11 cellular contexts compared by ENCODE assay signal in genomic region chr2:8636691-8637636, GRCh38. TPM values are rescaled to one million over a fixed set of nuclear protein-coding genes. Genes with fewer than 3 reads are reported as not detected.
DNase-seq lines count a peak whose midpoint lies in the region; ATAC-seq, FAIRE-seq and TF ChIP-seq lines count a peak whose summit lies in the region.
"Had no signal": no experiment of that assay in that cellular context is flagged by ENCODE, and none has a peak within 500 bp of the region (broad histone marks: within the 10 kb centered on the region; RNA-seq: fewer than 3 reads in every experiment).

No MANE protein-coding gene starts in this region.

- peaks cover 3% of the 10 kb centered on the region for H3K9me1 ChIP-seq in K562 (ENCODE audit: control insufficient read depth, insufficient read depth, low read length)

- H3K9ac ChIP-seq in HUES48 (ENCODE audit: low read depth, low read length) (no peak overlapping the region), K562 (ENCODE audit: insufficient read depth in 1 of 2, low read depth in 2 of 2, low read length in 2 of 2) (peak overlapping the region in 1 of 2 experiments; percentile 26; a peak in 2 of 4 replicates), smooth muscle cell (ENCODE audit: low read depth) (no peak overlapping the region)

- TF ChIP-seq EP300 in K562 (IDR thresholded peaks at IDR 0.05; ENCODE audit: low read length) = no peak
- TF ChIP-seq EP300 in stomach (IDR thresholded peaks at IDR 0.05) = no peak

- no peak for TF ChIP-seq POLR2A in K562 (conservative IDR thresholded peaks at IDR 0.05)
- TF ChIP-seq POLR2A in stomach (IDR thresholded peaks at IDR 0.05) = no peak

- BruUV-seq in K562 (replicated peaks; lab: Mats Ljungman, UMichigan) = no TSS peak

- H3K4me3 ChIP-seq in HUES48 (ENCODE audit: low read depth, low read length) (peak overlapping the region; percentile 34), K562 (no peak overlapping the region), smooth muscle cell (no peak overlapping the region), stomach (no peak overlapping the region)

- no peak overlapping the region for H3K4me2 ChIP-seq in K562 (ENCODE audit: insufficient read depth, low read length)
- H3K4me2 ChIP-seq in smooth muscle cell = peak overlapping the region; percentile 73

- ATAC-seq in K562 (no peak; the same call in 2 of the 3 replicates), HG03039 (IDR thresholded peaks at IDR 0.05; ENCODE audit: unreplicated experiment) (no peak)
- ATAC-seq: activated CD8-positive, alpha-beta memory T cell treated with anti-CD3 and anti-CD28 coated beads, Interleukin-2, amount 10 ng/mL, durations not matched to agents 7 days and 5 days had no signal

- H3K27ac ChIP-seq in HUES48 (ENCODE audit: low read depth, low read length) (peak overlapping the region; percentile 65), K562 (ENCODE audit: extremely low read depth, low read depth, low read length) (no peak overlapping the region), smooth muscle cell (ENCODE audit: low read depth) (peak overlapping the region; percentile 56), stomach (peak overlapping the region in 2 of 5 donors; percentile 21 to 36)

- no peaks in the 10 kb centered on the region for H3K9me3 Mint-ChIP-seq in T-helper 2 cell treated with Interferon-gamma antibody and Interleukin-4, amounts not matched to agents 5 μg/mL and 100 μg/mL, for 36 hours
- H3K9me3 Mint-ChIP-seq: IgD-negative memory B cell had no signal

- H3K27me3 ChIP-seq in HUES48 (ENCODE audit: control insufficient read depth, insufficient read depth, low read length) (peaks cover 19% of the 10 kb centered on the region), K562 (ENCODE audit: control insufficient read depth in 2 of 2, insufficient read depth in 2 of 2, low read length in 2 of 2) (peaks cover 53 to 81% of the 10 kb centered on the region in 2 experiments; a peak in 4 of 5 replicates), smooth muscle cell (ENCODE audit: low read depth) (no peaks in the 10 kb centered on the region), stomach (no peaks in the 10 kb centered on the region)

- H3K4me1 ChIP-seq in HUES48 (ENCODE audit: control insufficient read depth, insufficient read depth, low read length) (peaks cover 30% of the 10 kb centered on the region), K562 (replicated peaks in 1 of 2; ENCODE audit: control insufficient read depth in 2 of 2, insufficient read depth in 2 of 2, low read length in 2 of 2) (peaks cover 0 to 6% of the 10 kb centered on the region in 2 experiments; a peak in 3 of 5 replicates), smooth muscle cell (ENCODE audit: low read depth) (peaks cover 41% of the 10 kb centered on the region), stomach (peaks cover 0 to 23% (median 6%) of the 10 kb centered on the region in 4 donors)

- CTCF ChIA-PET in K562 (lab: Yijun Ruan, JAX; ENCODE audit: low intra/inter-chr PET ratio) = no interaction called here

- H3K27ac Mint-ChIP-seq in T-helper 2 cell treated with Interferon-gamma antibody and Interleukin-4, amounts not matched to agents 5 μg/mL and 100 μg/mL, for 36 hours = no peak overlapping the region
- H3K27ac Mint-ChIP-seq: activated CD8-positive, alpha-beta memory T cell treated with anti-CD3 and anti-CD28 coated beads, Interleukin-2, amount 10 ng/mL, durations not matched to agents 7 days and 5 days; IgD-negative memory B cell had no signal

- H3K79me2 ChIP-seq in K562 (ENCODE audit: control insufficient read depth, insufficient read depth, low read length) = no peaks in the 10 kb centered on the region
- no peaks in the 10 kb centered on the region for H3K79me2 ChIP-seq in smooth muscle cell (ENCODE audit: low read depth)

- WGBS in K562 (ENCODE audit: insufficient coverage, low coverage, missing lambda C conversion rate) = 11% methylated on average over 16 of the region's 17 CpGs
- 19% methylated on average over 17 of the region's 17 CpGs for WGBS in smooth muscle cell (ENCODE audit: low lambda C conversion rate)
- 36 to 55% (median 50%) methylated on average over 17 of the region's 17 CpGs for WGBS in stomach, 5 donors

- H3K9me3 ChIP-seq in HUES48 (ENCODE audit: control insufficient read depth, insufficient read depth, low read length) (no peaks in the 10 kb centered on the region), K562 (replicated peaks; ENCODE audit: control insufficient read depth, insufficient read depth, low read depth, low read length) (no peaks in the 10 kb centered on the region), smooth muscle cell (replicated peaks; ENCODE audit: low read depth) (no peaks in the 10 kb centered on the region), stomach (no peaks in the 10 kb centered on the region)

- H3K36me3 ChIP-seq in HUES48 (ENCODE audit: control insufficient read depth, insufficient read depth, low read length) (no peaks in the 10 kb centered on the region), K562 (ENCODE audit: control insufficient read depth, insufficient read depth, low read length) (no peaks in the 10 kb centered on the region), smooth muscle cell (ENCODE audit: low read depth) (no peaks in the 10 kb centered on the region), stomach (no peaks in the 10 kb centered on the region)

- TF ChIP-seq RAD21 in K562 (CRISPR knock-in tag; conservative IDR thresholded peaks at IDR 0.05 in 1 of 2, IDR thresholded peaks at IDR 0.05 in 1 of 2) = no peak

- peaks cover 41% of the 10 kb centered on the region for H3K27me3 Mint-ChIP-seq in T-helper 2 cell treated with Interferon-gamma antibody and Interleukin-4, amounts not matched to agents 5 μg/mL and 100 μg/mL, for 36 hours (ENCODE audit: low read depth)

- H3F3A ChIP-seq in smooth muscle cell (ENCODE audit: low read depth) = no peaks in the 10 kb centered on the region

- H3K36me3 Mint-ChIP-seq in T-helper 2 cell treated with Interferon-gamma antibody and Interleukin-4, amounts not matched to agents 5 μg/mL and 100 μg/mL, for 36 hours (ENCODE audit: low read depth) = no peaks in the 10 kb centered on the region
- H3K36me3 Mint-ChIP-seq: activated CD8-positive, alpha-beta memory T cell treated with anti-CD3 and anti-CD28 coated beads, Interleukin-2, amount 10 ng/mL, durations not matched to agents 7 days and 5 days; IgD-negative memory B cell had no signal

- DNase-seq in K562 (ENCODE audit: extremely low read depth in 1 of 4, low spot score in 3 of 4) (no peak), kidney glomerular epithelial cell (lab: John Stamatoyannopoulos, UW) (peak; percentile 96), smooth muscle cell (lab: John Stamatoyannopoulos, UW; ENCODE audit: unreplicated experiment) (no peak), stomach (no peak)
- no peak for DNase-seq in T-helper 2 cell treated with Interferon-gamma antibody and Interleukin-4, amounts not matched to agents 5 μg/mL and 100 μg/mL, for 36 hours (ENCODE audit: low spot score)
- DNase-seq: activated CD8-positive, alpha-beta memory T cell treated with anti-CD3 and anti-CD28 coated beads, Interleukin-2, amount 10 ng/mL, durations not matched to agents 7 days and 5 days; anterior cingulate cortex; SW 1271 had no signal

- POLR2A ChIA-PET in K562 (lab: Yijun Ruan, JAX) = interaction anchor here (0.6 to 4.0 kb wide), 5 partner anchors 21 to 48 kb away, joined by 3 to 17 read pairs (median 3); partner anchors contain the start of gene ID2

- FAIRE-seq in K562 (lab: Jason Lieb, UNC) = peak; percentile 40

- in situ Hi-C loops in K562 (cut with MboI) = no loop called here

- H2AFZ ChIP-seq in K562 (ENCODE audit: low read depth, low read length) (no peak overlapping the region), smooth muscle cell (ENCODE audit: low read depth) (peak overlapping the region; percentile 71)

- peaks cover 2% of the 10 kb centered on the region for H3K4me1 Mint-ChIP-seq in T-helper 2 cell treated with Interferon-gamma antibody and Interleukin-4, amounts not matched to agents 5 μg/mL and 100 μg/mL, for 36 hours (ENCODE audit: low read depth)
- H3K4me1 Mint-ChIP-seq: activated CD8-positive, alpha-beta memory T cell treated with anti-CD3 and anti-CD28 coated beads, Interleukin-2, amount 10 ng/mL, durations not matched to agents 7 days and 5 days had no signal

- TF ChIP-seq CTCF in K562 (IDR thresholded peaks at IDR 0.05 in 2 of 3, conservative IDR thresholded peaks at IDR 0.05 in 1 of 3; ENCODE audit: insufficient read depth in 2 of 3, low read depth in 1 of 3, low read length in 3 of 3) (no peak), smooth muscle cell (IDR thresholded peaks at IDR 0.05; ENCODE audit: borderline replicate concordance, insufficient read depth, poor library complexity, severe bottlenecking) (no peak), stomach (IDR thresholded peaks at IDR 0.05) (no peak)

- H3K4me3 Mint-ChIP-seq in T-helper 2 cell treated with Interferon-gamma antibody and Interleukin-4, amounts not matched to agents 5 μg/mL and 100 μg/mL, for 36 hours = no peak overlapping the region
- H3K4me3 Mint-ChIP-seq: activated CD8-positive, alpha-beta memory T cell treated with anti-CD3 and anti-CD28 coated beads, Interleukin-2, amount 10 ng/mL, durations not matched to agents 7 days and 5 days had no signal

- intact Hi-C loops in K562 (cut with micrococcal nuclease) (no loop called here), stomach (cut with DNase I; ENCODE audit: low total_unique reads) (no loop called here)

- H4K20me1 ChIP-seq in K562 (replicated peaks; ENCODE audit: control insufficient read depth, insufficient read depth, low read length) (no peaks in the 10 kb centered on the region), smooth muscle cell (ENCODE audit: low read depth) (no peaks in the 10 kb centered on the region)

RNA-seq across cellular contexts. Expression of gene ID2, which starts 44.9 kb away (rescaled TPM):
- 13.4 and 28.3 TPM in 2 replicates for total RNA-seq in K562 (2011; cell fraction: chromatin; rRNA removed; ENCODE audit: low replicate concordance)
- 27.2 and 33.5 TPM in 2 replicates for total RNA-seq in K562 (2011; cell fraction: nucleolus; rRNA removed)
- 24.2 and 26.6 TPM in 2 replicates for total RNA-seq in K562 (2011; cell fraction: nucleoplasm; rRNA removed)
- total RNA-seq in K562 (2014; rRNA removed) (11.3 and 16.6 TPM in 2 replicates), K562 (2014; rRNA removed; fragmentation: Illumina TruSeq; extraction: Trizol) (9.3 and 11.0 TPM in 2 replicates), K562 (2015; rRNA removed; fragmentation: Illumina TruSeq; extraction: Trizol) (6.2 and 8.0 TPM in 2 replicates), K562 (2021) (8.3 and 11.1 TPM in 2 replicates), smooth muscle cell (190 and 218 TPM in 2 replicates), stomach (100 to 1,000 TPM in 4 of 5 donors, 10 to 100 TPM in 1; 89.8 to 255 (median 176) TPM)
- polyA plus RNA-seq in K562 (2011; rRNA removed) (16.7 and 29.0 TPM in 2 replicates), K562 (2014; fragmentation: Illumina TruSeq; extraction: Trizol) (14.9 and 20.5 TPM in 2 replicates), K562 (2014; fragmentation: Nextera tagmentation; extraction: Ambion mirVana) (10 to 100 TPM; 17.4 to 23.1 TPM), K562 (2014; rRNA removed) (28.8 and 35.7 TPM in 2 replicates), smooth muscle cell (83.9 and 114 TPM in 2 replicates), stomach (10 to 100 TPM; 40.6 to 67.2 (median 57.6) TPM)
- polyA plus RNA-seq in K562 (2011; cell fraction: cytosol; rRNA removed) = 22.2 and 66.4 TPM in 2 replicates
- 29.5 and 79.3 TPM in 2 replicates for polyA plus RNA-seq in K562 (2011; cell fraction: nucleus; rRNA removed)
- polyA plus RNA-seq in K562 (2012) = 20.6 and 22.3 TPM in 2 replicates
- polyA minus RNA-seq in K562 (2011; rRNA and poly(A)+ RNA removed) = 8.8 and 21.6 TPM in 2 replicates
- polyA minus RNA-seq in K562 (2011; cell fraction: cytosol; rRNA and poly(A)+ RNA removed) = 6.0 and 9.3 TPM in 2 replicates
- polyA minus RNA-seq in K562 (2011; cell fraction: nucleus; rRNA and poly(A)+ RNA removed) = 38.2 and 39.5 TPM in 2 replicates
